In genomic region chr16:29506308-29506707, GRCh38 we compare ENCODE assay signal across 8 cellular contexts. TPM values are rescaled to one million over a fixed set of nuclear protein-coding genes. Genes with fewer than 3 reads are reported as not detected.
DNase-seq lines count a peak whose midpoint lies in the region; ATAC-seq, FAIRE-seq and TF ChIP-seq lines count a peak whose summit lies in the region.
"Not testable (repeated sequence)": the region's sequence is repeated elsewhere in the genome, so short reads cannot be mapped to it uniquely, and the experiment has no call there.

Gene NPIPB12, minus strand, starts transcription at chr16:29506408.

- H3K27ac Mint-ChIP-seq in CD4-positive, alpha-beta T cell = not testable (repeated sequence)

- not testable (repeated sequence) for DNase-seq in CD4-positive, alpha-beta T cell; RWPE1 (ENCODE audit: low spot score); activated T-cell treated with anti-CD3 and anti-CD28 coated beads, Interleukin-2, amount 50 U/mL, for 4 hours; bronchial epithelial cell (ENCODE audit: low read depth); frontal cortex (ENCODE audit: low spot score in 2 of 2); left lobe of liver (ENCODE audit: low spot score); occipital lobe (lab: John Stamatoyannopoulos, UW)

- H3K4me1 Mint-ChIP-seq in CD4-positive, alpha-beta T cell (ENCODE audit: low read depth); activated T-cell treated with anti-CD3 and anti-CD28 coated beads, Interleukin-2, amount 50 U/mL, for 4 hours (ENCODE audit: low read depth): not testable (repeated sequence)

- intact Hi-C loops in CD4-positive, alpha-beta T cell (cut with DNase I, micrococcal nuclease) = not testable (repeated sequence)

- not testable (repeated sequence) for TF ChIP-seq CTCF in CD4-positive, alpha-beta T cell (IDR thresholded peaks at IDR 0.05); RWPE1 (conservative IDR thresholded peaks at IDR 0.05; ENCODE audit: low read depth); bronchial epithelial cell (IDR thresholded peaks at IDR 0.05; ENCODE audit: insufficient read depth, low read length, severe bottlenecking); subcutaneous adipose tissue (IDR thresholded peaks at IDR 0.05; ENCODE audit: low read depth)

- H3K27me3 ChIP-seq in CD4-positive, alpha-beta T cell (ENCODE audit: control insufficient read depth, insufficient read depth, low read length); bronchial epithelial cell (ENCODE audit: control insufficient read depth, insufficient read depth, low read length): not testable (repeated sequence)

- H3K36me3 Mint-ChIP-seq in CD4-positive, alpha-beta T cell (ENCODE audit: low read depth); activated T-cell treated with anti-CD3 and anti-CD28 coated beads, Interleukin-2, amount 50 U/mL, for 4 hours (ENCODE audit: insufficient read depth): not testable (repeated sequence)

- POLR2A ChIA-PET in CD4-positive, alpha-beta T cell (lab: Charles Lee); RWPE1 (lab: Yijun Ruan, JAX; ENCODE audit: low non-redundant PET): not testable (repeated sequence)

- CTCF ChIA-PET in CD4-positive, alpha-beta T cell (lab: Charles Lee); RWPE1 (lab: Yijun Ruan, JAX): not testable (repeated sequence)

- H3K27me3 Mint-ChIP-seq in CD4-positive, alpha-beta T cell; activated T-cell treated with anti-CD3 and anti-CD28 coated beads, Interleukin-2, amount 50 U/mL, for 4 hours (ENCODE audit: low read depth): not testable (repeated sequence)

- not testable (repeated sequence) for H3K36me3 ChIP-seq in bronchial epithelial cell (ENCODE audit: control insufficient read depth, insufficient read depth, low read length)

- FAIRE-seq in bronchial epithelial cell (lab: Jason Lieb, UNC); frontal cortex (lab: Jason Lieb, UNC): not testable (repeated sequence)

- H3K9me3 ChIP-seq in CD4-positive, alpha-beta T cell (ENCODE audit: control insufficient read depth, low read length) = not testable (repeated sequence)

- H3K4me3 ChIP-seq in bronchial epithelial cell (ENCODE audit: low read depth, low read length) = not testable (repeated sequence)

- not testable (repeated sequence) for H3K4me3 Mint-ChIP-seq in CD4-positive, alpha-beta T cell; activated T-cell treated with anti-CD3 and anti-CD28 coated beads, Interleukin-2, amount 50 U/mL, for 4 hours

- H3K27ac ChIP-seq in CD4-positive, alpha-beta T cell (ENCODE audit: low read depth, low read length) = not testable (repeated sequence)
- H3K27ac ChIP-seq in RWPE1 = peak within 1 kb of the TSS; percentile 59

- ATAC-seq in CD4-positive, alpha-beta T cell (ENCODE audit: poor library complexity); activated T-cell treated with anti-CD3 and anti-CD28 coated beads, Interleukin-2, amount 50 U/mL, for 4 hours; left lobe of liver: not testable (repeated sequence)

- not testable (repeated sequence) for H3K9me3 Mint-ChIP-seq in CD4-positive, alpha-beta T cell; activated T-cell treated with anti-CD3 and anti-CD28 coated beads, Interleukin-2, amount 50 U/mL, for 4 hours

RNA-seq across cellular contexts. Expression of gene NPIPB12, which starts in this region (rescaled TPM):
- total RNA-seq in CD4-positive, alpha-beta T cell = 10 to 100 TPM; 83.2 to 86.4 TPM
- 10 to 100 TPM; 38.6 to 55.5 (median 51.8) TPM for total RNA-seq in activated T-cell treated with anti-CD3 and anti-CD28 coated beads, Interleukin-2, amount 50 U/mL, for 4 hours
- total RNA-seq in bronchial epithelial cell = 17.5 and 29.7 TPM in 2 replicates
- 24.5 TPM for total RNA-seq in frontal cortex
- 44.2 TPM for total RNA-seq in left lobe of liver
- total RNA-seq in occipital lobe = 13.7 TPM
- 100 to 1,000 TPM in 2 of 4 donors, 10 to 100 TPM in 2; 78.8 to 154 (median 104) TPM for total RNA-seq in subcutaneous adipose tissue
